ENCODE assay signal across 23 cellular contexts in the genomic region with DNA sequence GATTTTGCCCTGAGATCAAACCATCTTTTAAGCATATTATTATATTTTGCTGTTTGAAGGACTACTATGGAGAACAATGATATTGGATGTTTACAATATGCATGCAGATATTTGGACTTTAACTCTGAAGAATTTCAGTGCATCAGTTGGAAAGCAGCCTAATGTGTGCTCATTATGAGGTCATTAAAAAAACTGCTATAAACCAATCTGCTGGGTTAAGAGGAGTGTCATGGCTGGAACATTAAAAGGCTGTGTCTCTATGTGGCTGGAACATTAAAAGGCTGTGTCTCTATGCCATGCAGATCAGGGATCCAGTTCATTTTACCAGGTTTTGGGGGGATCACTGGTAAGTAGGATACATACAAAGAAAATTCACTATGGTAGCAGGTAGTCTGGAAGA.
"Had no signal": no experiment of that assay in that cellular context is flagged by ENCODE, and none has a peak within 500 bp of the region (broad histone marks: within the 10 kb centered on the region; RNA-seq: fewer than 3 reads in every experiment).

No MANE protein-coding gene starts in this region.

- DNase-seq: activated CD4-positive, alpha-beta memory T cell treated with anti-CD3 and anti-CD28 coated beads for 36 hours; activated CD4-positive, alpha-beta T cell treated with anti-CD3 and anti-CD28 coated beads, Interleukin-2, amount 10 ng/mL, durations not matched to agents 7 days and 5 days; activated CD4-positive, CD25-positive, alpha-beta regulatory T cell; activated CD8-positive, alpha-beta memory T cell treated with anti-CD3 and anti-CD28 coated beads for 24 hours; activated gamma-delta T cell treated with Interleukin-2 at 50 U/mL for 16 hours; activated naive CD4-positive, alpha-beta T cell treated with anti-CD3 and anti-CD28 coated beads, Interleukin-2, amount 10 ng/mL, durations not matched to agents 7 days and 5 days; activated naive CD8-positive, alpha-beta T cell treated with anti-CD3 and anti-CD28 coated beads for 36 hours; activated T-cell treated with anti-CD3 and anti-CD28 coated beads, Interleukin-2, amount 50 U/mL, for 48 hours; brain microvascular endothelial cell; NCI-H1092; NCI-H1417; NCI-H1930; NCI-H345; NCI-H510A treated with DMSO at 0.1 percent for 48 hours; NCI-H748 treated with DMSO at 0.1 percent for 48 hours; SIG-M5; T-cell; T-helper 2 cell; T1000 had no signal

- H3K36me3 ChIP-seq: brain microvascular endothelial cell, cardiac muscle cell had no signal

- FAIRE-seq: colon had no signal

- H3K27ac Mint-ChIP-seq: activated CD4-positive, alpha-beta memory T cell treated with anti-CD3 and anti-CD28 coated beads for 36 hours; activated CD4-positive, alpha-beta T cell treated with anti-CD3 and anti-CD28 coated beads, Interleukin-2, amount 10 ng/mL, durations not matched to agents 7 days and 5 days; activated naive CD4-positive, alpha-beta T cell treated with anti-CD3 and anti-CD28 coated beads, Interleukin-2, amount 10 ng/mL, durations not matched to agents 7 days and 5 days; activated naive CD8-positive, alpha-beta T cell treated with anti-CD3 and anti-CD28 coated beads for 36 hours; activated T-helper 2 cell treated with anti-CD3 and anti-CD28 coated beads, Interferon-gamma antibody, Interleukin-2, Interleukin-4, amounts not matched to agents 10 μg/mL and 5 μg/mL and 100 μg/mL, durations not matched to agents 14 hours and 24 hours and 36 hours; T-cell had no signal

- H3K4me3 Mint-ChIP-seq: activated CD4-positive, alpha-beta memory T cell treated with anti-CD3 and anti-CD28 coated beads for 36 hours; activated CD4-positive, alpha-beta T cell treated with anti-CD3 and anti-CD28 coated beads, Interleukin-2, amount 10 ng/mL, durations not matched to agents 7 days and 5 days; activated naive CD4-positive, alpha-beta T cell treated with anti-CD3 and anti-CD28 coated beads, Interleukin-2, amount 10 ng/mL, durations not matched to agents 7 days and 5 days; activated naive CD8-positive, alpha-beta T cell treated with anti-CD3 and anti-CD28 coated beads for 36 hours; T-cell had no signal

- H3K9me3 Mint-ChIP-seq: activated CD4-positive, alpha-beta memory T cell treated with anti-CD3 and anti-CD28 coated beads for 36 hours; activated CD4-positive, alpha-beta T cell treated with anti-CD3 and anti-CD28 coated beads, Interleukin-2, amount 10 ng/mL, durations not matched to agents 7 days and 5 days; activated naive CD4-positive, alpha-beta T cell treated with anti-CD3 and anti-CD28 coated beads, Interleukin-2, amount 10 ng/mL, durations not matched to agents 7 days and 5 days; activated naive CD8-positive, alpha-beta T cell treated with anti-CD3 and anti-CD28 coated beads for 36 hours; activated T-helper 2 cell treated with anti-CD3 and anti-CD28 coated beads, Interferon-gamma antibody, Interleukin-2, Interleukin-4, amounts not matched to agents 10 μg/mL and 5 μg/mL and 100 μg/mL, durations not matched to agents 14 hours and 24 hours and 36 hours; T-cell had no signal

- H3K36me3 Mint-ChIP-seq: activated CD4-positive, alpha-beta memory T cell treated with anti-CD3 and anti-CD28 coated beads for 36 hours; activated naive CD4-positive, alpha-beta T cell treated with anti-CD3 and anti-CD28 coated beads, Interleukin-2, amount 10 ng/mL, durations not matched to agents 7 days and 5 days; activated naive CD8-positive, alpha-beta T cell treated with anti-CD3 and anti-CD28 coated beads for 36 hours; T-cell had no signal

- H3K27ac ChIP-seq: brain microvascular endothelial cell, cardiac muscle cell, VCaP had no signal

- H3K4me3 ChIP-seq: cardiac muscle cell had no signal

- H3K4me1 Mint-ChIP-seq: activated CD4-positive, alpha-beta T cell treated with anti-CD3 and anti-CD28 coated beads, Interleukin-2, amount 10 ng/mL, durations not matched to agents 7 days and 5 days; activated naive CD4-positive, alpha-beta T cell treated with anti-CD3 and anti-CD28 coated beads, Interleukin-2, amount 10 ng/mL, durations not matched to agents 7 days and 5 days; activated naive CD8-positive, alpha-beta T cell treated with anti-CD3 and anti-CD28 coated beads for 36 hours; T-cell had no signal

- ATAC-seq: T-cell had no signal
